In genomic region chr10:8511026-8511425, GRCh38 we compare ENCODE assay signal across 28 cellular contexts.
"Had no signal": no experiment of that assay in that cellular context is flagged by ENCODE, and none has a peak within 500 bp of the region (broad histone marks: within the 10 kb centered on the region; RNA-seq: fewer than 3 reads in every experiment).

No MANE protein-coding gene starts in this region.

- H3K27me3 ChIP-seq: foreskin keratinocyte, hepatocyte, right atrium auricular region, thyroid gland had no signal

- H3K9me3 ChIP-seq: gastroesophageal sphincter, heart left ventricle, prostate gland, right atrium auricular region, stomach, thyroid gland had no signal

- ATAC-seq: effector memory CD8-positive, alpha-beta T cell; esophagus mucosa; foreskin keratinocyte; gastroesophageal sphincter; heart left ventricle; left lobe of liver; naive thymus-derived CD4-positive, alpha-beta T cell; sciatic nerve had no signal

- H3K4me1 Mint-ChIP-seq: naive thymus-derived CD4-positive, alpha-beta T cell; nephron had no signal

- H3K9me3 Mint-ChIP-seq: effector memory CD8-positive, alpha-beta T cell; naive thymus-derived CD4-positive, alpha-beta T cell; nephron; type B pancreatic cell had no signal

- H3K4me3 Mint-ChIP-seq: effector memory CD8-positive, alpha-beta T cell; naive thymus-derived CD4-positive, alpha-beta T cell; nephron; type B pancreatic cell had no signal

- DNase-seq: dermis blood vessel endothelial cell; effector memory CD8-positive, alpha-beta T cell; heart left ventricle; kidney; mesenchymal stem cell; midbrain; naive thymus-derived CD4-positive, alpha-beta T cell; nucleus accumbens; stimulated activated CD4-positive, alpha-beta T cell treated with anti-CD3 and anti-CD28 coated beads, Interleukin-12 subunit alpha, Interleukin-12 subunit beta, amount 100 ng/mL, for 4 hours; stimulated activated CD4-positive, alpha-beta T cell treated with anti-CD3 and anti-CD28 coated beads, Interleukin-1b, Interleukin-23, amount 100 ng/mL, for 48 hours; stimulated activated CD4-positive, alpha-beta T cell treated with anti-CD3 and anti-CD28 coated beads, Interleukin-4, amount 100 ng/mL, for 1 hour; stimulated activated CD8-positive, alpha-beta memory T cell treated with anti-CD3 and anti-CD28 coated beads, Interleukin-4, amount 100 ng/mL, for 48 hours; stimulated activated naive CD4-positive, alpha-beta T cell treated with Interleukin-2 at 50 U/mL for 16 hours; stomach; thyroid gland had no signal

- H3K79me2 ChIP-seq: hepatocyte had no signal

- H3K4me3 ChIP-seq: coronary artery, gastroesophageal sphincter, heart left ventricle, hepatocyte, prostate gland, right atrium auricular region, smooth muscle cell, stomach, thyroid gland had no signal

- H3K36me3 ChIP-seq: gastroesophageal sphincter, heart left ventricle, prostate gland, right atrium auricular region, stomach, thyroid gland had no signal

- H3K27ac ChIP-seq: coronary artery, epithelial cell of prostate, foreskin keratinocyte, gastroesophageal sphincter, heart left ventricle, hepatocyte, prostate gland, right atrium auricular region, stomach, thyroid gland had no signal

- H3K4me2 ChIP-seq: hepatocyte had no signal

- H3K27ac Mint-ChIP-seq: effector memory CD8-positive, alpha-beta T cell; naive thymus-derived CD4-positive, alpha-beta T cell; nephron; type B pancreatic cell had no signal

- H3K4me1 ChIP-seq: foreskin keratinocyte, gastroesophageal sphincter, heart left ventricle, prostate gland, right atrium auricular region, stomach, thyroid gland had no signal

- FAIRE-seq: kidney had no signal

- H2AFZ ChIP-seq: hepatocyte had no signal
